Comparison of ENCODE assay signal across 8 cellular contexts in genomic region chr2:73214120-73215035, GRCh38. TPM values are rescaled to one million over a fixed set of nuclear protein-coding genes. Genes with fewer than 3 reads are reported as not detected.
DNase-seq lines count a peak whose midpoint lies in the region; ATAC-seq lines count a peak whose summit lies in the region.

Gene SMYD5 (plus strand): TSS chr2:73214245. CDS start chr2:73214267, 22 bp downstream.

- H3K36me3 Mint-ChIP-seq in CD4-positive, alpha-beta memory T cell: peaks cover 0 to 9% of the 10 kb centered on the region in 2 donors
- H3K36me3 Mint-ChIP-seq in effector memory CD8-positive, alpha-beta T cell (ENCODE audit: insufficient read depth): peaks cover 18% of the 10 kb centered on the region

- H3K4me3 Mint-ChIP-seq in CD4-positive, alpha-beta memory T cell: peak within 1 kb of the TSS; percentile 88 to 99 (median 94)
- H3K4me3 Mint-ChIP-seq in effector memory CD8-positive, alpha-beta T cell: peak within 1 kb of the TSS; percentile 91 to 92

- POLR2A ChIA-PET in CD4-positive, alpha-beta memory T cell (lab: Charles Lee; ENCODE audit: partially characterized antibody): interaction anchor here (1.2 to 3.6 kb wide), 3 partner anchors 18 to 24 kb away, joined by 3 to 51 read pairs (median 17); partner anchors contain the start of genes CCT7 and PRADC1

- H3K4me1 ChIP-seq in CD4-positive, alpha-beta memory T cell (ENCODE audit: insufficient read depth, low read length): peaks cover 33% of the 10 kb centered on the region

- H3K36me3 ChIP-seq in CD4-positive, alpha-beta memory T cell (ENCODE audit: insufficient read depth, low read length): no peaks in the 10 kb centered on the region

- H3K27ac Mint-ChIP-seq in CD4-positive, alpha-beta memory T cell: peak within 1 kb of the TSS; percentile 89 to 98 (median 95)
- H3K27ac Mint-ChIP-seq in effector memory CD8-positive, alpha-beta T cell: peak within 1 kb of the TSS; percentile 85 to 89

- ATAC-seq in GM19438 (IDR thresholded peaks at IDR 0.05; ENCODE audit: low read depth, unreplicated experiment): peak; percentile 91
- ATAC-seq in HG03571 (IDR thresholded peaks at IDR 0.05; ENCODE audit: unreplicated experiment): peak; percentile 92
- ATAC-seq in effector memory CD8-positive, alpha-beta T cell (replicated peaks): peak; percentile 94

- peak; percentile 88 to 91 (median 89) for DNase-seq in CD4-positive, alpha-beta memory T cell
- peak; percentile 79 for DNase-seq in NK-92 treated with Interleukin-12 subunit alpha and Interleukin-12 subunit beta, amount 100 ng/mL, for 24 hours (lab: John Stamatoyannopoulos, UW)
- DNase-seq in activated CD8-positive, alpha-beta memory T cell treated with anti-CD3 and anti-CD28 coated beads for 24 hours: peak; percentile 98
- peak; percentile 92 to 95 (median 95) for DNase-seq in effector memory CD8-positive, alpha-beta T cell
- peak; percentile 96 for DNase-seq in mesenteric fat pad (ENCODE audit: low spot score)
- peak; percentile 70 for DNase-seq in stimulated activated CD8-positive, alpha-beta memory T cell treated with anti-CD3 and anti-CD28 coated beads, Interleukin-15, amount 100 ng/mL, for 24 hours (ENCODE audit: low read depth)

- intact Hi-C loops in CD4-positive, alpha-beta memory T cell (cut with micrococcal nuclease): loop anchor here (1.0 to 5.0 kb wide), 5 partner anchors 20 to 523 kb away; partner anchors contain the start of genes ALMS1, CCT7, EGR4 and SFXN5

- CTCF ChIA-PET in CD4-positive, alpha-beta memory T cell (lab: Charles Lee; ENCODE audit: partially characterized antibody): interaction anchor here (0.8 to 8.1 kb wide), 10 partner anchors 8 to 128 kb away, joined by 3 to 77 read pairs (median 10); partner anchors contain the start of genes CCT7 and PRADC1

- peaks cover 25 to 38% (median 31%) of the 10 kb centered on the region in 4 donors for H3K4me1 Mint-ChIP-seq in CD4-positive, alpha-beta memory T cell
- H3K4me1 Mint-ChIP-seq in effector memory CD8-positive, alpha-beta T cell (ENCODE audit: low read depth in 2 of 2): peaks cover 20 to 23% of the 10 kb centered on the region in 2 donors

- H3K9me3 ChIP-seq in CD4-positive, alpha-beta memory T cell (ENCODE audit: control insufficient read depth in 1 of 2, low read length in 2 of 2): no peaks in the 10 kb centered on the region

- H3K9me3 Mint-ChIP-seq in CD4-positive, alpha-beta memory T cell: no peaks in the 10 kb centered on the region
- H3K9me3 Mint-ChIP-seq in effector memory CD8-positive, alpha-beta T cell: no peaks in the 10 kb centered on the region

- peak within 1 kb of the TSS; percentile 53 for H3K27ac ChIP-seq in CD4-positive, alpha-beta memory T cell (ENCODE audit: low read depth, low read length)

- no peaks in the 10 kb centered on the region for H3K27me3 ChIP-seq in CD4-positive, alpha-beta memory T cell (ENCODE audit: insufficient read depth, low read length)

- peaks cover 1 to 4% of the 10 kb centered on the region in 2 donors for H3K27me3 Mint-ChIP-seq in CD4-positive, alpha-beta memory T cell
- peaks cover 4 to 11% of the 10 kb centered on the region in 2 donors for H3K27me3 Mint-ChIP-seq in effector memory CD8-positive, alpha-beta T cell

- peak within 1 kb of the TSS; percentile 76 to 85 for H3K4me3 ChIP-seq in CD4-positive, alpha-beta memory T cell (ENCODE audit: low read length in 2 of 2)

RNA-seq across cellular contexts. Expression of gene SMYD5, which starts in this region (rescaled TPM):
- 10 to 100 TPM; 38.4 to 38.9 TPM for total RNA-seq in CD4-positive, alpha-beta memory T cell
- 10 to 100 TPM; 21.3 to 23.5 TPM for polyA plus RNA-seq in CD4-positive, alpha-beta memory T cell
- 25.1 TPM for total RNA-seq in mesenteric fat pad

Comparison
In these comparisons a context has a peak if more than half of its experiments do, and no peak if none do; other contexts are left out.
1. Peak in every context shown above with its lines: DNase-seq, ATAC-seq, H3K4me3 ChIP-seq and H3K27ac ChIP-seq.